In the genomic region with DNA sequence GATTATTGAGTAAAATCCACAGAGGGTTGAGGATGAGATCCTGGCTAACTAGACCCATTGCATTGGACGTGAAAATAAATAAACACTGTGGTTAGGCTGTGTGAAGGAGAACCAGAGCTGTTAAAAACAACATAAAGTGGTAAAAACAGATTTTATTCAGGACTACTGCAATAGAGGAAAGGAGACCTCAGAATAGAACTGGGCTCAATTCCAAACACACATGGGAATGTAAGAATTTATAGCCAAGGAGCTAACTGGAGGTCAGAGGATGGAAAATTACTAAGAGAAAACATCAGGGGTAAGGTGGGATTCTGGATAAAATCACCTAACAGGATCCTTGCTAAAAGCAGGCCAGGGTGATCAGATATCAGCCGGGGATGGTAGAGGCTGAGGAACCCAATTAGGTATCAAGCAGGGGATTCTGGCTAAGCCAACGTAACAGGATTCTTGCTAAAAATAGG, we compare ENCODE assay signal across 11 cellular contexts.
DNase-seq lines count a peak whose midpoint lies in the region; TF ChIP-seq lines count a peak whose summit lies in the region.
"Had no signal": no experiment of that assay in that cellular context is flagged by ENCODE, and none has a peak within 500 bp of the region (broad histone marks: within the 10 kb centered on the region; RNA-seq: fewer than 3 reads in every experiment).

No MANE protein-coding gene starts in this region.

- H3K4me2 ChIP-seq in trophoblast cell (ENCODE audit: low read length) = no peak overlapping the region

- peaks cover 9% of the 10 kb centered on the region for H3K4me1 ChIP-seq in adipocyte (ENCODE audit: control insufficient read depth, insufficient read depth, low read length)
- H3K4me1 ChIP-seq in trophoblast cell (ENCODE audit: control insufficient read depth in 1 of 2, insufficient read depth in 2 of 2, low read length in 2 of 2) = peaks cover 0 to 2% of the 10 kb centered on the region in 2 experiments

- no peak overlapping the region for H3K23ac ChIP-seq in trophoblast cell (ENCODE audit: low read length)

- no peak overlapping the region for H2AK5ac ChIP-seq in trophoblast cell (ENCODE audit: low read length)

- H4K8ac ChIP-seq in trophoblast cell (ENCODE audit: low read depth, low read length) = no peak overlapping the region

- DNase-seq in AG10803 (ENCODE audit: low read depth) = peak; percentile 63
- DNase-seq in adipocyte (ENCODE audit: low read depth) = peak; percentile 72
- DNase-seq in fibroblast of pulmonary artery (ENCODE audit: low read depth) = peak; percentile 37
- DNase-seq in non-pigmented ciliary epithelial cell (ENCODE audit: low read depth) = peak; percentile 30
- DNase-seq in KBM-7 = no peak
- no peak for DNase-seq in trophoblast cell
- no peak for DNase-seq in DMS53 (lab: John Stamatoyannopoulos, UW)
- DNase-seq in stimulated activated naive CD4-positive, alpha-beta T cell (lab: John Stamatoyannopoulos, UW) = no peak
- DNase-seq: activated CD4-positive, alpha-beta T cell treated with anti-CD3 and anti-CD28 coated beads, Interleukin-2, amount 10 ng/mL, durations not matched to agents 24 days and 14 days; DMS79 treated with DMSO at 0.1 percent for 48 hours; T-helper 2 cell had no signal

- H3K9me3 ChIP-seq in adipocyte (ENCODE audit: control insufficient read depth, low read length) = no peaks in the 10 kb centered on the region
- no peaks in the 10 kb centered on the region for H3K9me3 ChIP-seq in trophoblast cell (ENCODE audit: insufficient read depth, low read depth, low read length)

- H2AFZ ChIP-seq in trophoblast cell (ENCODE audit: insufficient read depth, low read length, poor library complexity) = no peak overlapping the region

- no peak overlapping the region for H3K4me3 ChIP-seq in AG10803 (ENCODE audit: low read length)
- no peak overlapping the region for H3K4me3 ChIP-seq in adipocyte (ENCODE audit: low read length)
- no peak overlapping the region for H3K4me3 ChIP-seq in fibroblast of pulmonary artery (replicated peaks; ENCODE audit: low read depth, low read length)
- no peak overlapping the region for H3K4me3 ChIP-seq in trophoblast cell (ENCODE audit: low read depth, low read length)

- H3K79me1 ChIP-seq in trophoblast cell (ENCODE audit: low read length) = no peaks in the 10 kb centered on the region

- no peak overlapping the region for H4K12ac ChIP-seq in trophoblast cell (ENCODE audit: low read depth, low read length)

- H2BK5ac ChIP-seq in trophoblast cell (ENCODE audit: low read depth, low read length, poor library complexity) = no peak overlapping the region

- H3K36me3 ChIP-seq in adipocyte (ENCODE audit: control insufficient read depth, insufficient read depth, low read length, severe bottlenecking) (no peaks in the 10 kb centered on the region), trophoblast cell (ENCODE audit: control insufficient read depth in 1 of 2, insufficient read depth in 2 of 2, low read length in 2 of 2) (no peaks in the 10 kb centered on the region)

- no peak overlapping the region for H3K14ac ChIP-seq in trophoblast cell (ENCODE audit: low read length)

- no peak overlapping the region for H2BK120ac ChIP-seq in trophoblast cell (ENCODE audit: insufficient read depth, low read length, poor library complexity)

- H3K27ac ChIP-seq in trophoblast cell (ENCODE audit: low read depth, low read length) = no peak overlapping the region

- in situ Hi-C loops in KBM-7 (cut with MboI; ENCODE audit: low pct_unique_long_range_greater_than_20kb, low sequenced_read_pairs) = no loop called here

- no peak overlapping the region for H4K91ac ChIP-seq in trophoblast cell (ENCODE audit: low read depth, low read length)

- H3K18ac ChIP-seq in trophoblast cell (ENCODE audit: low read length) = no peak overlapping the region

- no CpG with 5 or more reads among the region's 3 CpGs for WGBS in trophoblast cell (ENCODE audit: extremely low coverage, insufficient coverage, insufficient read length)

- H3K9ac ChIP-seq in adipocyte (ENCODE audit: low read length) = no peak overlapping the region
- H3K9ac ChIP-seq in trophoblast cell (ENCODE audit: low read length) = no peak overlapping the region

- H3K27me3 ChIP-seq in adipocyte (replicated peaks; ENCODE audit: control insufficient read depth, insufficient read depth, low read length) (no peaks in the 10 kb centered on the region), trophoblast cell (ENCODE audit: insufficient read depth, low read length) (no peaks in the 10 kb centered on the region)

- no peak for TF ChIP-seq CTCF in AG10803 (conservative IDR thresholded peaks at IDR 0.05; ENCODE audit: low read length)
- no peak for TF ChIP-seq CTCF in fibroblast of pulmonary artery (IDR thresholded peaks at IDR 0.05; ENCODE audit: low read length, missing control alignments)

- no peaks in the 10 kb centered on the region for H3K79me2 ChIP-seq in trophoblast cell (ENCODE audit: control insufficient read depth, insufficient read depth, low read length, poor library complexity)

- no peak overlapping the region for H2BK12ac ChIP-seq in trophoblast cell (ENCODE audit: low read length)

- H3K4ac ChIP-seq in trophoblast cell (ENCODE audit: low read depth, low read length) = no peak overlapping the region

Comparison
In these comparisons a context has a peak if more than half of its experiments do, and no peak if none do; other contexts are left out.
1. DNase-seq: peak in AG10803 (single experiment), adipocyte (single experiment), fibroblast of pulmonary artery (single experiment) and non-pigmented ciliary epithelial cell (single experiment); none in KBM-7 (single experiment), trophoblast cell (0 of 2), DMS53 (single experiment) and stimulated activated naive CD4-positive, alpha-beta T cell (0 of 6).